ENCODE assay signal across 16 cellular contexts in genomic region chr3:42088803-42089520, GRCh38. TPM values are rescaled to one million over a fixed set of nuclear protein-coding genes. Genes with fewer than 3 reads are reported as not detected.
A peak's percentile ranks its signal among the peaks of the same experiment; 100 is the strongest.
DNase-seq lines count a peak whose midpoint lies in the region; ATAC-seq and TF ChIP-seq lines count a peak whose summit lies in the region.
"Had no signal": no experiment of that assay in that cellular context is flagged by ENCODE, and none has a peak within 500 bp of the region (broad histone marks: within the 10 kb centered on the region; RNA-seq: fewer than 3 reads in every experiment).

No MANE protein-coding gene starts in this region.

- H3K14ac ChIP-seq in trophoblast cell (ENCODE audit: low read length): no peak overlapping the region

- no peak overlapping the region for H2BK5ac ChIP-seq in trophoblast cell (ENCODE audit: low read depth, low read length, poor library complexity)

- H2AK5ac ChIP-seq in trophoblast cell (ENCODE audit: low read length): no peak overlapping the region

- no peak overlapping the region for H3K23ac ChIP-seq in trophoblast cell (ENCODE audit: low read length)

- no peak overlapping the region for H3K4me3 Mint-ChIP-seq in WTC11
- H3K4me3 Mint-ChIP-seq: activated T-cell treated with anti-CD3 and anti-CD28 coated beads, Interleukin-2, amount 50 U/mL, for 4 hours; natural killer cell treated with Interleukin-12 subunit alpha and Interleukin-12 subunit beta and Interleukin-15 and Interleukin-18, amount 100 ng/mL, for 72 hours; stimulated activated naive CD8-positive, alpha-beta T cell treated with anti-CD3 and anti-CD28 coated beads, Interleukin-15, amount 100 ng/mL, for 72 hours had no signal

- H3K27me3 Mint-ChIP-seq in WTC11 (ENCODE audit: low read depth): no peaks in the 10 kb centered on the region
- H3K27me3 Mint-ChIP-seq: natural killer cell treated with Interleukin-12 subunit alpha and Interleukin-12 subunit beta and Interleukin-15 and Interleukin-18, amount 100 ng/mL, for 72 hours; stimulated activated naive CD8-positive, alpha-beta T cell treated with anti-CD3 and anti-CD28 coated beads, Interleukin-15, amount 100 ng/mL, for 72 hours had no signal

- ATAC-seq in GM18858 (IDR thresholded peaks at IDR 0.05; ENCODE audit: unreplicated experiment) (peak; percentile 48), GM21529 (IDR thresholded peaks at IDR 0.05; ENCODE audit: unreplicated experiment) (peak; percentile 69), HG03342 (IDR thresholded peaks at IDR 0.05; ENCODE audit: unreplicated experiment) (peak; percentile 48), WTC11 (no peak)
- ATAC-seq: activated T-cell treated with anti-CD3 and anti-CD28 coated beads, Interleukin-2, amount 50 U/mL, for 4 hours; natural killer cell treated with Interleukin-12 subunit alpha and Interleukin-12 subunit beta and Interleukin-15 and Interleukin-18, amount 100 ng/mL, for 72 hours; stimulated activated naive CD8-positive, alpha-beta T cell treated with anti-CD3 and anti-CD28 coated beads, Interleukin-15, amount 100 ng/mL, for 72 hours had no signal

- no peak for TF ChIP-seq CTCF in WTC11 (IDR thresholded peaks at IDR 0.05)

- H3K4me3 ChIP-seq in trophoblast cell (ENCODE audit: low read depth, low read length): no peak overlapping the region
- H3K4me3 ChIP-seq in SJCRH30: no peak overlapping the region
- H3K4me3 ChIP-seq: ascending aorta, dorsolateral prefrontal cortex had no signal

- H3K4me1 ChIP-seq in trophoblast cell (ENCODE audit: control insufficient read depth in 1 of 2, insufficient read depth in 2 of 2, low read length in 2 of 2) (peaks cover 2 to 14% of the 10 kb centered on the region in 2 experiments), SJCRH30 (no peaks in the 10 kb centered on the region)

- H4K8ac ChIP-seq in trophoblast cell (ENCODE audit: low read depth, low read length): no peak overlapping the region

- no CpG with 5 or more reads among the region's 10 CpGs for WGBS in trophoblast cell (ENCODE audit: extremely low coverage, insufficient coverage, insufficient read length)

- DNase-seq in trophoblast cell: no peak
- no peak for DNase-seq in WTC11 (ENCODE audit: low spot score)
- no peak for DNase-seq in SJCRH30
- no peak for DNase-seq in occipital lobe (lab: John Stamatoyannopoulos, UW)
- DNase-seq: activated CD4-positive, alpha-beta T cell treated with anti-CD3 and anti-CD28 coated beads for 48 hours; activated T-cell treated with anti-CD3 and anti-CD28 coated beads, Interleukin-2, amount 50 U/mL, for 4 hours; dorsolateral prefrontal cortex; NCI-H510A treated with DMSO at 0.1 percent for 48 hours; stimulated activated CD4-positive, alpha-beta T cell treated with anti-CD3 and anti-CD28 coated beads, Interleukin-4, amount 100 ng/mL, for 4 hours; stimulated activated naive CD8-positive, alpha-beta T cell treated with anti-CD3 and anti-CD28 coated beads, Interleukin-15, amount 100 ng/mL, for 72 hours had no signal

- H3K27ac ChIP-seq in trophoblast cell (ENCODE audit: low read depth, low read length) (no peak overlapping the region), SJCRH30 (no peak overlapping the region)
- H3K27ac ChIP-seq: ascending aorta, C4-2B had no signal

- H4K12ac ChIP-seq in trophoblast cell (ENCODE audit: low read depth, low read length): no peak overlapping the region

- H3K27ac Mint-ChIP-seq in WTC11: no peak overlapping the region

- no peak overlapping the region for H3K4me2 ChIP-seq in trophoblast cell (ENCODE audit: low read length)

- no peak overlapping the region for H2BK120ac ChIP-seq in trophoblast cell (ENCODE audit: insufficient read depth, low read length, poor library complexity)

- H3K9me3 ChIP-seq in trophoblast cell (ENCODE audit: insufficient read depth, low read depth, low read length) (no peaks in the 10 kb centered on the region), SJCRH30 (replicated peaks) (no peaks in the 10 kb centered on the region)
- H3K9me3 ChIP-seq: ascending aorta had no signal

- peaks cover 33% of the 10 kb centered on the region for H3K4me1 Mint-ChIP-seq in WTC11

- H2AFZ ChIP-seq in trophoblast cell (ENCODE audit: insufficient read depth, low read length, poor library complexity): no peak overlapping the region

- H3K9ac ChIP-seq in trophoblast cell (ENCODE audit: low read length): no peak overlapping the region

- H3K36me3 ChIP-seq in trophoblast cell (ENCODE audit: control insufficient read depth in 1 of 2, insufficient read depth in 2 of 2, low read length in 2 of 2) (peaks cover 11 to 34% of the 10 kb centered on the region in 2 experiments), SJCRH30 (no peaks in the 10 kb centered on the region)

- POLR2A ChIA-PET in WTC11 (lab: Charles Lee): no interaction called here

- no peaks in the 10 kb centered on the region for H3K27me3 ChIP-seq in trophoblast cell (ENCODE audit: insufficient read depth, low read length)
- no peaks in the 10 kb centered on the region for H3K27me3 ChIP-seq in SJCRH30
- H3K27me3 ChIP-seq: ascending aorta, dorsolateral prefrontal cortex had no signal

- H3K9me3 Mint-ChIP-seq in WTC11: peaks cover 11% of the 10 kb centered on the region
- H3K9me3 Mint-ChIP-seq: activated T-cell treated with anti-CD3 and anti-CD28 coated beads, Interleukin-2, amount 50 U/mL, for 4 hours had no signal

- peaks cover 1% of the 10 kb centered on the region for H3K79me2 ChIP-seq in trophoblast cell (ENCODE audit: control insufficient read depth, insufficient read depth, low read length, poor library complexity)

- peak overlapping the region; percentile 77 for H3K18ac ChIP-seq in trophoblast cell (ENCODE audit: low read length)

- H3K4ac ChIP-seq in trophoblast cell (ENCODE audit: low read depth, low read length): no peak overlapping the region

- H4K91ac ChIP-seq in trophoblast cell (ENCODE audit: low read depth, low read length): no peak overlapping the region

- peaks cover 20% of the 10 kb centered on the region for H3K36me3 Mint-ChIP-seq in WTC11

- CTCF ChIA-PET in WTC11 (lab: Charles Lee): interaction anchor here (1.0 kb wide), 1 partner anchor 11 kb away, joined by 3 read pairs; no protein-coding TSS in a partner anchor

- H3K79me1 ChIP-seq in trophoblast cell (ENCODE audit: low read length): peaks cover 7% of the 10 kb centered on the region

- no peak overlapping the region for H2BK12ac ChIP-seq in trophoblast cell (ENCODE audit: low read length)

TF ChIP-seq in WTC11, 78 proteins besides CTCF, POLR2A, EP300 and RAD21 (continues in another document):
- TF ChIP-seq ZNF396 (CRISPR knock-in tag; IDR thresholded peaks at IDR 0.05; ENCODE audit: borderline replicate concordance): no peak
- no peak for TF ChIP-seq SP1 (CRISPR knock-in tag; conservative IDR thresholded peaks at IDR 0.05)
- TF ChIP-seq CBFB (CRISPR knock-in tag; IDR thresholded peaks at IDR 0.05; ENCODE audit: low read depth): no peak
- no peak for TF ChIP-seq ARID4B (CRISPR knock-in tag; IDR thresholded peaks at IDR 0.05; ENCODE audit: borderline replicate concordance)
- no peak for TF ChIP-seq RORB (CRISPR knock-in tag; IDR thresholded peaks at IDR 0.05)
- TF ChIP-seq CREB1 (CRISPR knock-in tag; IDR thresholded peaks at IDR 0.05): no peak
- no peak for TF ChIP-seq CREM (CRISPR knock-in tag; IDR thresholded peaks at IDR 0.05)
- TF ChIP-seq FOXP4 (CRISPR knock-in tag; IDR thresholded peaks at IDR 0.05): no peak
- TF ChIP-seq ZNF232 (CRISPR knock-in tag; IDR thresholded peaks at IDR 0.05): no peak

RNA-seq across cellular contexts. Expression of gene TRAK1, which starts 2.2 kb away (rescaled TPM):
- 43.4 and 43.5 TPM in 2 replicates for polyA plus RNA-seq in trophoblast cell (2013)
- total RNA-seq in WTC11 (2021): 34.6 to 41.0 TPM (median 34.8 TPM) in 3 replicates
- total RNA-seq in SJCRH30 (2014; rRNA removed; shearing (Covaris generic)): 10.3 and 12.1 TPM in 2 replicates
- 46.3 TPM for total RNA-seq in occipital lobe
